20 cellular contexts compared by ENCODE assay signal in genomic region chr1:170377011-170377410, GRCh38.
"Had no signal": no experiment of that assay in that cellular context is flagged by ENCODE, and none has a peak within 500 bp of the region (broad histone marks: within the 10 kb centered on the region; RNA-seq: fewer than 3 reads in every experiment).

No MANE protein-coding gene starts in this region.

- ATAC-seq: activated T-cell treated with anti-CD3 and anti-CD28 coated beads, Interleukin-2, amount 50 U/mL, for 72 hours had no signal

- H3K4me1 ChIP-seq: adrenal gland, stomach, vagina had no signal

- DNase-seq: activated CD4-positive, alpha-beta T cell treated with anti-CD3 and anti-CD28 coated beads, Interleukin-2, amount 50 U/mL, for 1 hour; activated CD4-positive, CD25-positive, alpha-beta regulatory T cell treated with anti-CD3 and anti-CD28 coated beads, Interleukin-2, amount 50 U/mL, for 72 hours; activated CD8-positive, alpha-beta memory T cell treated with anti-CD3 and anti-CD28 coated beads, Interleukin-2, amount 50 U/mL, for 4 hours; activated effector memory CD4-positive, alpha-beta T cell treated with anti-CD3 and anti-CD28 coated beads, Interleukin-2, amount 50 U/mL, for 16 hours; activated T-cell treated with anti-CD3 and anti-CD28 coated beads, Interleukin-2, amount 50 U/mL, for 72 hours; adrenal gland; cerebellar nuclear complex; effector CD4-positive, alpha-beta T cell; immature natural killer cell; kidney glomerular epithelial cell; left ventricle myocardium inferior; mammary epithelial cell; midbrain; nephron progenitor cell; nucleus accumbens; stimulated activated CD4-positive, alpha-beta T cell treated with anti-CD3 and anti-CD28 coated beads, Interleukin-2, amount 100 ng/mL, for 48 hours; stomach; trophoblast cell had no signal

- H3K27ac ChIP-seq: adrenal gland, left ventricle myocardium inferior, stomach, vagina, VCaP had no signal

- H3K27me3 ChIP-seq: adrenal gland, stomach, vagina had no signal

- H3K36me3 ChIP-seq: adrenal gland, left ventricle myocardium inferior, stomach, vagina had no signal

- H3K9me3 ChIP-seq: adrenal gland, left ventricle myocardium inferior, vagina had no signal

- H3K4me3 ChIP-seq: adrenal gland, left ventricle myocardium inferior, stomach, vagina had no signal
